ENCODE assay signal across 1 cellular context in the genomic region with DNA sequence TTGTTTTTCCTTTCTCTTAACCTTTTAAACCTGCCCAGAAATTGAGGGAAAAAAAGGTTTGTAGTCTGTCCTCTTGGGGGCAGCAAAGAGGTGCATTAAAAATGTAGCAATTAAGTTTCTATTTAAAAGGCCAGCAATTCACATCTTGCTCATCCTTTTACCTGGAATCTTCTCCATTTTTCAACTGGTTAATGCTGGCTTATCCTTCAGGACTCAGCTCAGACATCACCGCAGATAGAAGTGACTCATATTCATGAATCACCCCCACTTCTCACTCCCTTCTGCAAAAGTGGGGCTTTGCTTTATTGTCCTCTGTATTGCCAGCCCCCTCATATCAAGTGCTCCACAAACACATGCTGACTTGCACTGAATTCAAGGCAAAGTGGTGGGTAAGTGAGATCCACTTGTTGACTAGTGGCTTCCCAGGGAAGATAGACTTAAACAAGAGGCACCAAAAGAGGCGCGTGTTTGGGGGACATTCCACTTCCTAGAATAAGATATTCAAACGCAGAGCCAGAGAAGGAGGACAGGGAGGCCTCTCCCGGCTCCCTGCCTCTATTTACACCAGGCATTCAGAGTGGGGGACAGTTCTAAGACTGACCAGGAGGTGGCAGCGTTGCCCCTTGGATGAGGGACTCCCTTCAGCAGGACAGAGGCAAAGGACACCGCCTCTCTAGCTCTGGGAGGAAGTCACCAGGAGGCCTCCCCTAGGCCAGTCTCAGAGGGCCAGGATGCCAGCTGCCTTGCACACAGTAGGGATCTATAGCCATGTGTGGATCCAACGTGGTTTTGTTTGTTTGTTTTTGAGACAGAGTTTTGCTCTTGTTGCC.
TF ChIP-seq lines count a peak whose summit lies in the region.

No MANE protein-coding gene starts in this region.

TF ChIP-seq in HepG2, 621 proteins besides CTCF, POLR2A, EP300 and RAD21 (continued from another document and continues in another):
- TF ChIP-seq ZNF691 (CRISPR knock-in tag; IDR thresholded peaks at IDR 0.05; ENCODE audit: borderline replicate concordance, low read depth) (no peak), ZNF18 (CRISPR knock-in tag; IDR thresholded peaks at IDR 0.05; ENCODE audit: insufficient replicate concordance) (no peak), ZNF468 (CRISPR knock-in tag; IDR thresholded peaks at IDR 0.05) (no peak), NCOR1 (IDR thresholded peaks at IDR 0.05; ENCODE audit: borderline replicate concordance, low read length) (no peak), ZBTB42 (CRISPR knock-in tag; IDR thresholded peaks at IDR 0.05) (no peak), ZNF724P (CRISPR knock-in tag; IDR thresholded peaks at IDR 0.05; ENCODE audit: borderline replicate concordance) (no peak), ZGPAT (CRISPR knock-in tag; IDR thresholded peaks at IDR 0.05) (no peak; the same call in 1 of the 2 replicates), TBP (CRISPR knock-in tag; IDR thresholded peaks at IDR 0.05) (no peak), PRPF4 (IDR thresholded peaks at IDR 0.05; ENCODE audit: low read depth, low read length, poor library complexity, severe bottlenecking) (no peak), RXRB (CRISPR knock-in tag; IDR thresholded peaks at IDR 0.05; ENCODE audit: borderline replicate concordance) (no peak), SRSF1 (optimal IDR thresholded peaks at IDR 0.05; ENCODE audit: low read depth, low read length) (no peak), ZNF564 (CRISPR knock-in tag; IDR thresholded peaks at IDR 0.05) (no peak), ZSCAN30 (CRISPR knock-in tag; IDR thresholded peaks at IDR 0.05) (no peak), CAMTA2 (CRISPR knock-in tag; IDR thresholded peaks at IDR 0.05; ENCODE audit: borderline replicate concordance) (no peak), ELF4 (CRISPR knock-in tag; IDR thresholded peaks at IDR 0.05; ENCODE audit: borderline replicate concordance) (no peak), ELK4 (CRISPR knock-in tag; IDR thresholded peaks at IDR 0.05; ENCODE audit: borderline replicate concordance) (no peak), DNMT3B (CRISPR knock-in tag; conservative IDR thresholded peaks at IDR 0.05) (no peak), DDIT3 (CRISPR knock-in tag; IDR thresholded peaks at IDR 0.05) (no peak), ZNF121 (CRISPR knock-in tag; IDR thresholded peaks at IDR 0.05) (peak; percentile 80; the same call in 1 of the 2 replicates), TRAFD1 (CRISPR knock-in tag; IDR thresholded peaks at IDR 0.05; ENCODE audit: borderline replicate concordance) (no peak), TCF7 (IDR thresholded peaks at IDR 0.05; ENCODE audit: low read depth) (no peak), MAZ (IDR thresholded peaks at IDR 0.05; ENCODE audit: borderline replicate concordance, low read depth, low read length) (no peak), MAZ (CRISPR knock-in tag; IDR thresholded peaks at IDR 0.05; ENCODE audit: low read depth) (0 out of 2 replicates have a peak, but pooled peaks have one; percentile 45), BORCS8-MEF2B (CRISPR knock-in tag; IDR thresholded peaks at IDR 0.05) (0 out of 2 replicates have a peak, but pooled peaks have one; percentile 20), ZNF557 (CRISPR knock-in tag; IDR thresholded peaks at IDR 0.05) (no peak), SOX6 (IDR thresholded peaks at IDR 0.05) (no peak), SOX6 (CRISPR knock-in tag; IDR thresholded peaks at IDR 0.05) (peak; percentile 31; the same call in 1 of the 2 replicates), NFKBIZ (CRISPR knock-in tag; IDR thresholded peaks at IDR 0.05) (no peak), ZNF282 (IDR thresholded peaks at IDR 0.05; ENCODE audit: partially characterized antibody) (no peak), ZKSCAN8 (CRISPR knock-in tag; IDR thresholded peaks at IDR 0.05; ENCODE audit: borderline replicate concordance) (no peak), KDM4B (CRISPR knock-in tag; IDR thresholded peaks at IDR 0.05) (no peak), ZFP91 (CRISPR knock-in tag; IDR thresholded peaks at IDR 0.05; ENCODE audit: borderline replicate concordance) (no peak), WIZ (CRISPR knock-in tag; IDR thresholded peaks at IDR 0.05) (no peak), KAT2B (IDR thresholded peaks at IDR 0.05; ENCODE audit: borderline replicate concordance, low read depth, low read length) (no peak), GATAD1 (CRISPR knock-in tag; IDR thresholded peaks at IDR 0.05) (no peak), ELF1 (CRISPR knock-in tag; IDR thresholded peaks at IDR 0.05) (no peak), CHD4 (IDR thresholded peaks at IDR 0.05; ENCODE audit: borderline replicate concordance, low read length) (0 out of 2 replicates have a peak, but pooled peaks have one; percentile 56), ZNF354B (CRISPR knock-in tag; IDR thresholded peaks at IDR 0.05) (no peak), RBFOX2 (IDR thresholded peaks at IDR 0.05; ENCODE audit: low read depth, low read length) (no peak), MIER3 (CRISPR knock-in tag; IDR thresholded peaks at IDR 0.05; ENCODE audit: borderline replicate concordance) (no peak), KDM2A (CRISPR knock-in tag; IDR thresholded peaks at IDR 0.05; ENCODE audit: borderline replicate concordance, low read depth) (peak; percentile 61; the same call in 1 of the 2 replicates), HNRNPLL (IDR thresholded peaks at IDR 0.05; ENCODE audit: low read depth, low read length, poor library complexity, severe bottlenecking) (no peak)
- TF ChIP-seq, protein P1, sequence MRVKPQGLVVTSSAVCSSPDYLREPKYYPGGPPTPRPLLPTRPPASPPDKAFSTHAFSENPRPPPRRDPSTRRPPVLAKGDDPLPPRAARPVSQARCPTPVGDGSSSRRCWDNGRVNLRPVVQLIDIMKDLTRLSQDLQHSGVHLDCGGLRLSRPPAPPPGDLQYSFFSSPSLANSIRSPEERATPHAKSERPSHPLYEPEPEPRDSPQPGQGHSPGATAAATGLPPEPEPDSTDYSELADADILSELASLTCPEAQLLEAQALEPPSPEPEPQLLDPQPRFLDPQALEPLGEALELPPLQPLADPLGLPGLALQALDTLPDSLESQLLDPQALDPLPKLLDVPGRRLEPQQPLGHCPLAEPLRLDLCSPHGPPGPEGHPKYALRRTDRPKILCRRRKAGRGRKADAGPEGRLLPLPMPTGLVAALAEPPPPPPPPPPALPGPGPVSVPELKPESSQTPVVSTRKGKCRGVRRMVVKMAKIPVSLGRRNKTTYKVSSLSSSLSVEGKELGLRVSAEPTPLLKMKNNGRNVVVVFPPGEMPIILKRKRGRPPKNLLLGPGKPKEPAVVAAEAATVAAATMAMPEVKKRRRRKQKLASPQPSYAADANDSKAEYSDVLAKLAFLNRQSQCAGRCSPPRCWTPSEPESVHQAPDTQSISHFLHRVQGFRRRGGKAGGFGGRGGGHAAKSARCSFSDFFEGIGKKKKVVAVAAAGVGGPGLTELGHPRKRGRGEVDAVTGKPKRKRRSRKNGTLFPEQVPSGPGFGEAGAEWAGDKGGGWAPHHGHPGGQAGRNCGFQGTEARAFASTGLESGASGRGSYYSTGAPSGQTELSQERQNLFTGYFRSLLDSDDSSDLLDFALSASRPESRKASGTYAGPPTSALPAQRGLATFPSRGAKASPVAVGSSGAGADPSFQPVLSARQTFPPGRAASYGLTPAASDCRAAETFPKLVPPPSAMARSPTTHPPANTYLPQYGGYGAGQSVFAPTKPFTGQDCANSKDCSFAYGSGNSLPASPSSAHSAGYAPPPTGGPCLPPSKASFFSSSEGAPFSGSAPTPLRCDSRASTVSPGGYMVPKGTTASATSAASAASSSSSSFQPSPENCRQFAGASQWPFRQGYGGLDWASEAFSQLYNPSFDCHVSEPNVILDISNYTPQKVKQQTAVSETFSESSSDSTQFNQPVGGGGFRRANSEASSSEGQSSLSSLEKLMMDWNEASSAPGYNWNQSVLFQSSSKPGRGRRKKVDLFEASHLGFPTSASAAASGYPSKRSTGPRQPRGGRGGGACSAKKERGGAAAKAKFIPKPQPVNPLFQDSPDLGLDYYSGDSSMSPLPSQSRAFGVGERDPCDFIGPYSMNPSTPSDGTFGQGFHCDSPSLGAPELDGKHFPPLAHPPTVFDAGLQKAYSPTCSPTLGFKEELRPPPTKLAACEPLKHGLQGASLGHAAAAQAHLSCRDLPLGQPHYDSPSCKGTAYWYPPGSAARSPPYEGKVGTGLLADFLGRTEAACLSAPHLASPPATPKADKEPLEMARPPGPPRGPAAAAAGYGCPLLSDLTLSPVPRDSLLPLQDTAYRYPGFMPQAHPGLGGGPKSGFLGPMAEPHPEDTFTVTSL (CRISPR knock-in tag; IDR thresholded peaks at IDR 0.05; ENCODE audit: borderline replicate concordance) = no peak
- TF ChIP-seq, protein P2, sequence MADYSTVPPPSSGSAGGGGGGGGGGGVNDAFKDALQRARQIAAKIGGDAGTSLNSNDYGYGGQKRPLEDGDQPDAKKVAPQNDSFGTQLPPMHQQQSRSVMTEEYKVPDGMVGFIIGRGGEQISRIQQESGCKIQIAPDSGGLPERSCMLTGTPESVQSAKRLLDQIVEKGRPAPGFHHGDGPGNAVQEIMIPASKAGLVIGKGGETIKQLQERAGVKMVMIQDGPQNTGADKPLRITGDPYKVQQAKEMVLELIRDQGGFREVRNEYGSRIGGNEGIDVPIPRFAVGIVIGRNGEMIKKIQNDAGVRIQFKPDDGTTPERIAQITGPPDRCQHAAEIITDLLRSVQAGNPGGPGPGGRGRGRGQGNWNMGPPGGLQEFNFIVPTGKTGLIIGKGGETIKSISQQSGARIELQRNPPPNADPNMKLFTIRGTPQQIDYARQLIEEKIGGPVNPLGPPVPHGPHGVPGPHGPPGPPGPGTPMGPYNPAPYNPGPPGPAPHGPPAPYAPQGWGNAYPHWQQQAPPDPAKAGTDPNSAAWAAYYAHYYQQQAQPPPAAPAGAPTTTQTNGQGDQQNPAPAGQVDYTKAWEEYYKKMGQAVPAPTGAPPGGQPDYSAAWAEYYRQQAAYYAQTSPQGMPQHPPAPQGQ (CRISPR knock-in tag; IDR thresholded peaks at IDR 0.05; ENCODE audit: borderline replicate concordance) = no peak
- TF ChIP-seq, protein P3, sequence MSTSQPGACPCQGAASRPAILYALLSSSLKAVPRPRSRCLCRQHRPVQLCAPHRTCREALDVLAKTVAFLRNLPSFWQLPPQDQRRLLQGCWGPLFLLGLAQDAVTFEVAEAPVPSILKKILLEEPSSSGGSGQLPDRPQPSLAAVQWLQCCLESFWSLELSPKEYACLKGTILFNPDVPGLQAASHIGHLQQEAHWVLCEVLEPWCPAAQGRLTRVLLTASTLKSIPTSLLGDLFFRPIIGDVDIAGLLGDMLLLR (CRISPR knock-in tag; IDR thresholded peaks at IDR 0.05) = no peak
